6 cellular contexts compared by ENCODE assay signal in genomic region chr2:73262691-73263429, GRCh38. TPM values are rescaled to one million over a fixed set of nuclear protein-coding genes. Genes with fewer than 3 reads are reported as not detected.
"Had no signal": no experiment of that assay in that cellular context is flagged by ENCODE, and none has a peak within 500 bp of the region (broad histone marks: within the 10 kb centered on the region; RNA-seq: fewer than 3 reads in every experiment).

No MANE protein-coding gene starts in this region.

RNA-seq across cellular contexts. Expression of gene EGR4, which starts 30.5 kb away (rescaled TPM):
- total RNA-seq: activated B cell treated with CpG ODN at 0.5 μM for 24 hours, aorta, astrocyte, body of pancreas, breast epithelium, cardiac septum had no signal
- polyA plus RNA-seq: aorta had no signal
